Comparison of ENCODE assay signal across 8 cellular contexts in genomic region chr19:57280165-57280912, GRCh38. TPM values are rescaled to one million over a fixed set of nuclear protein-coding genes. Genes with fewer than 3 reads are reported as not detected.
DNase-seq lines count a peak whose midpoint lies in the region; TF ChIP-seq lines count a peak whose summit lies in the region.

Gene ZNF460 (plus strand): TSS chr19:57280485. CDS start chr19:57280807, 322 bp downstream.

- H4K20me1 ChIP-seq in neural progenitor cell (ENCODE audit: low read depth), result peaks cover 17% of the 10 kb centered on the region

- H3K9me3 Mint-ChIP-seq in neural progenitor cell, result peaks cover 2% of the 10 kb centered on the region

- no peaks in the 10 kb centered on the region for H3K9me3 ChIP-seq in HAP-1
- no peaks in the 10 kb centered on the region; the same call in 1 of the 2 replicates for H3K9me3 ChIP-seq in MG63
- H3K9me3 ChIP-seq in neural progenitor cell (ENCODE audit: low read depth), result no peaks in the 10 kb centered on the region

- H3K27me3 Mint-ChIP-seq in neural progenitor cell (ENCODE audit: insufficient read depth, low read depth), result no peaks in the 10 kb centered on the region

- in situ Hi-C loops in G401 (cut with HindIII; ENCODE audit: low sequenced_read_pairs), result no loop called here
- in situ Hi-C loops in HAP-1 (cut with MboI; ENCODE audit: low sequenced_read_pairs), result no loop called here

- H3F3A ChIP-seq in neural progenitor cell (ENCODE audit: low read depth), result peaks cover 5% of the 10 kb centered on the region

- H3K27me3 ChIP-seq in HAP-1 (ENCODE audit: low read depth) (no peaks in the 10 kb centered on the region), MG63 (no peaks in the 10 kb centered on the region), neural progenitor cell (no peaks in the 10 kb centered on the region)

- H3K27ac ChIP-seq in neural progenitor cell, result peak within 1 kb of the TSS; percentile 93

- H3K27ac Mint-ChIP-seq in neural progenitor cell, result peak within 1 kb of the TSS; percentile 76

- H3K9ac ChIP-seq in neural progenitor cell, result peak within 1 kb of the TSS; percentile 98

- H3K4me3 Mint-ChIP-seq in neural progenitor cell, result no peak within 1 kb of the TSS

- H3K36me3 ChIP-seq in HAP-1 (replicated peaks) (peaks cover 24% of the 10 kb centered on the region), MG63 (peaks cover 42% of the 10 kb centered on the region), neural progenitor cell (peaks cover 2% of the 10 kb centered on the region)

- peaks cover 17% of the 10 kb centered on the region for H3K4me1 ChIP-seq in HAP-1
- peaks cover 3% of the 10 kb centered on the region for H3K4me1 ChIP-seq in neural progenitor cell

- peak; percentile 98 for DNase-seq in G401 (ENCODE audit: low spot score)
- DNase-seq in HAP-1 (ENCODE audit: low spot score in 2 of 2), result peak; percentile 94 to 97
- DNase-seq in MG63, result peak; percentile 97
- DNase-seq in SHP77 (lab: John Stamatoyannopoulos, UW), result peak; percentile 94 to 96
- peak; percentile 99 for DNase-seq in activated effector memory CD4-positive, alpha-beta T cell treated with anti-CD3 and anti-CD28 coated beads, Interleukin-2, amount 50 U/mL, for 16 hours
- DNase-seq in foreskin fibroblast, result peak; percentile 97 to 99
- DNase-seq in neural progenitor cell (ENCODE audit: low spot score), result peak; percentile 99
- peak; percentile 95 for DNase-seq in stromal cell of bone marrow (ENCODE audit: low read depth)

- TF ChIP-seq CTCF in foreskin fibroblast (IDR thresholded peaks at IDR 0.05; ENCODE audit: low read depth, low read length), result no peak
- TF ChIP-seq CTCF in neural progenitor cell (IDR thresholded peaks at IDR 0.05), result no peak

- H3K4me1 Mint-ChIP-seq in neural progenitor cell, result peaks cover 21% of the 10 kb centered on the region

- peak within 1 kb of the TSS; percentile 86 for H2AFZ ChIP-seq in neural progenitor cell (replicated peaks)

- H3K79me2 ChIP-seq in neural progenitor cell (ENCODE audit: low read depth), result peaks cover 50% of the 10 kb centered on the region

- H3K36me3 Mint-ChIP-seq in neural progenitor cell, result peaks cover 18% of the 10 kb centered on the region

- H3K4me2 ChIP-seq in neural progenitor cell, result peak within 1 kb of the TSS; percentile 97

- H3K4me3 ChIP-seq in HAP-1, result peak within 1 kb of the TSS; percentile 98
- peak within 1 kb of the TSS; percentile 78 for H3K4me3 ChIP-seq in MG63
- peak within 1 kb of the TSS; percentile 90 to 100 for H3K4me3 ChIP-seq in foreskin fibroblast (ENCODE audit: low read depth in 1 of 2, low read length in 2 of 2)
- H3K4me3 ChIP-seq in neural progenitor cell, result peak within 1 kb of the TSS; percentile 80

RNA-seq across cellular contexts. Expression of gene ZNF460, which starts in this region (rescaled TPM):
- total RNA-seq in G401 (2014; rRNA removed; shearing (Covaris generic)), result 19.5 and 29.1 TPM in 2 replicates
- total RNA-seq in MG63 (2014; rRNA removed; shearing (Covaris generic); ENCODE audit: low replicate concordance), result 24.9 and 37.9 TPM in 2 replicates
- 47.5 and 52.7 TPM in 2 replicates for total RNA-seq in neural progenitor cell (ENCODE audit: low replicate concordance)

Comparison
In these comparisons a context has a peak if more than half of its experiments do, and no peak if none do; other contexts are left out.
1. Peak in every context shown above with its lines: DNase-seq, H3K4me3 ChIP-seq and H3K27ac ChIP-seq.